Comparison of ENCODE assay signal across 1 cellular context in the genomic region with DNA sequence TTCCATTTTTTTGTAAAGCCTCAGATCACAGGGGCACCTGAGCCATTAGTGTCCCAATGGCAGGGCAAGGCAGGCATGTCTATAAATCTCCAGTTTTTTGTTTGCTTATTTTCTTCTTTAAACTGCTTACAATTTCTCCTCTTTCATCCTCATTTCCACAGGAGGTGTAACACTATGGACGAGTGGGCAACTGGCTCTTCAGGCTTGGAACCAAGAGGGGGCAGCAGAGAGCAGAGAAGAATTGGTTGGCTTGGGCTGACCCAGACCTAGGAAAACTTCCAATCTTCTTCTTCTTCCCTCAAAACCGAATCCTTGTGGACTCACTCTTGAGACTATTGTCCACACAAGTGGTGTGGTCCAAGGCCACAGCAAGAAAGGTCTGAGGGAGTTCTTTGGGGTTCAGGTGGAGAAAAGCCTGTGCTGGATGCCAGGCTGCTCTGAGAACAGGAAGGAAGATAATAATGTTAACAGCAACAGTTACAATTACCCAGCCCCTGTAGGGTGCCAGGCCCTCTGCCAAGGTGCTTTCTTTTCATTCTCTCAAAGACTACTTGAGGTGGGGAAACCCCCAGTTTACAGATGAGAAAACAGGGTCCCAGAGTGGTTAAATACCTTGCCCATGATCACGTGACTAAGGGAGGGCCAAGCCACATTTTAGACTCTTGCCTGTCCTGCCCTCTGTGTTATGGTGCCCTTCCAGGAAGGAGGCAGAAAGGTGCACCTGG.
TF ChIP-seq lines count a peak whose summit lies in the region.

No MANE protein-coding gene starts in this region.

TF ChIP-seq in HCT116, 20 proteins besides CTCF, POLR2A, EP300 and RAD21 (continued from another document):
- TF ChIP-seq, protein P1, sequence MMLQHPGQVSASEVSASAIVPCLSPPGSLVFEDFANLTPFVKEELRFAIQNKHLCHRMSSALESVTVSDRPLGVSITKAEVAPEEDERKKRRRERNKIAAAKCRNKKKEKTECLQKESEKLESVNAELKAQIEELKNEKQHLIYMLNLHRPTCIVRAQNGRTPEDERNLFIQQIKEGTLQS (IDR thresholded peaks at IDR 0.05) = no peak
- no peak for TF ChIP-seq TCF7L2 (IDR thresholded peaks at IDR 0.05; ENCODE audit: borderline replicate concordance, extremely low read depth, insufficient read depth, insufficient read length)
